ENCODE assay signal across 14 cellular contexts in genomic region chr7:106062521-106062931, GRCh38.
DNase-seq lines count a peak whose midpoint lies in the region; TF ChIP-seq lines count a peak whose summit lies in the region.
"Had no signal": no experiment of that assay in that cellular context is flagged by ENCODE, and none has a peak within 500 bp of the region (broad histone marks: within the 10 kb centered on the region; RNA-seq: fewer than 3 reads in every experiment).

No MANE protein-coding gene starts in this region.

- peak overlapping the region; percentile 52 for H3K4me2 ChIP-seq in SU-DHL-6 (ENCODE audit: low read depth, low read length, poor library complexity, severe bottlenecking)

- H3K36me3 ChIP-seq in SU-DHL-6 (ENCODE audit: low read length) (peaks cover 5% of the 10 kb centered on the region; the same call in 1 of the 2 replicates), stomach smooth muscle (ENCODE audit: control insufficient read depth in 2 of 2, insufficient read depth in 2 of 2, low read length in 2 of 2) (no peaks in the 10 kb centered on the region)
- H3K36me3 ChIP-seq: cardiac muscle cell, left ventricle myocardium inferior, SJSA1, tibial nerve had no signal

- CTCF ChIA-PET in activated naive CD4-positive, alpha-beta T cell treated with anti-CD3 and anti-CD28 coated beads, Interleukin-2, amount 10 ng/mL, durations not matched to agents 7 days and 5 days (lab: Charles Lee), result interaction anchor here (1.9 kb wide), 1 partner anchor 12 kb away, joined by 4 read pairs; no protein-coding TSS in a partner anchor

- no peak for TF ChIP-seq CTCF in SU-DHL-6 (IDR thresholded peaks at IDR 0.05; ENCODE audit: insufficient read depth, low read length, poor library complexity, severe bottlenecking)

- H3K27me3 ChIP-seq in SU-DHL-6 (ENCODE audit: low read length) (no peaks in the 10 kb centered on the region), stomach smooth muscle (ENCODE audit: control insufficient read depth in 1 of 2, insufficient read depth in 2 of 2, low read length in 2 of 2) (no peaks in the 10 kb centered on the region)
- H3K27me3 ChIP-seq: cardiac muscle cell, SJSA1, tibial nerve had no signal

- H3K27me3 Mint-ChIP-seq in activated naive CD4-positive, alpha-beta T cell treated with anti-CD3 and anti-CD28 coated beads, Interleukin-2, amount 10 ng/mL, durations not matched to agents 7 days and 5 days, result no peaks in the 10 kb centered on the region

- no peak overlapping the region for H3K27ac Mint-ChIP-seq in activated naive CD4-positive, alpha-beta T cell treated with anti-CD3 and anti-CD28 coated beads, Interleukin-2, amount 10 ng/mL, durations not matched to agents 7 days and 5 days

- no peaks in the 10 kb centered on the region for H3K9me3 Mint-ChIP-seq in activated naive CD4-positive, alpha-beta T cell treated with anti-CD3 and anti-CD28 coated beads, Interleukin-2, amount 10 ng/mL, durations not matched to agents 7 days and 5 days

- no peaks in the 10 kb centered on the region for H3K36me3 Mint-ChIP-seq in activated naive CD4-positive, alpha-beta T cell treated with anti-CD3 and anti-CD28 coated beads, Interleukin-2, amount 10 ng/mL, durations not matched to agents 7 days and 5 days

- H3K4me1 ChIP-seq in stomach smooth muscle (ENCODE audit: control insufficient read depth, insufficient read depth, low read length), result peaks cover 74% of the 10 kb centered on the region

- DNase-seq in activated naive CD4-positive, alpha-beta T cell treated with anti-CD3 and anti-CD28 coated beads, Interleukin-2, amount 10 ng/mL, durations not matched to agents 7 days and 5 days, result peak; percentile 16
- no peak for DNase-seq in activated naive CD4-positive, alpha-beta T cell treated with Interleukin-2 at 50 U/mL for 16 hours
- DNase-seq in germinal center (ENCODE audit: low spot score) (peak; percentile 54), middle frontal gyrus (ENCODE audit: extremely low spot score, low spot score) (no peak), NCI-H510A (lab: John Stamatoyannopoulos, UW) (no peak)
- no peak for DNase-seq in stimulated activated CD4-positive, alpha-beta T cell treated with anti-CD3 and anti-CD28 coated beads, Interleukin-4, amount 100 ng/mL, for 1 hour
- DNase-seq: effector CD8-positive, alpha-beta T cell; left ventricle myocardium inferior; NCI-H2171 treated with DMSO at 0.1 percent for 48 hours had no signal

- peaks cover 45% of the 10 kb centered on the region for H3K4me1 Mint-ChIP-seq in activated naive CD4-positive, alpha-beta T cell treated with anti-CD3 and anti-CD28 coated beads, Interleukin-2, amount 10 ng/mL, durations not matched to agents 7 days and 5 days

- peaks cover 23% of the 10 kb centered on the region for H3K79me2 ChIP-seq in SU-DHL-6 (ENCODE audit: insufficient read depth, low read length)

- H3K27ac ChIP-seq in SU-DHL-6 (ENCODE audit: low read depth, low read length) (peak overlapping the region; percentile 97), stomach smooth muscle (ENCODE audit: low read length) (peak overlapping the region; percentile 37)
- H3K27ac ChIP-seq: cardiac muscle cell, left ventricle myocardium inferior, SJSA1 had no signal

- no peak overlapping the region for H2AFZ ChIP-seq in SU-DHL-6 (ENCODE audit: low read depth, low read length, severe bottlenecking)

- H3K4me3 ChIP-seq in SU-DHL-6 (ENCODE audit: insufficient read depth, low read length, poor library complexity, severe bottlenecking) (peak overlapping the region; percentile 3), stomach smooth muscle (ENCODE audit: low read length in 2 of 2) (no peak overlapping the region)
- H3K4me3 ChIP-seq: cardiac muscle cell, left ventricle myocardium inferior, SJSA1, tibial nerve had no signal

- no peaks in the 10 kb centered on the region for H3K9me2 ChIP-seq in SU-DHL-6 (replicated peaks; ENCODE audit: insufficient read depth, low read length)

- peaks cover 81% of the 10 kb centered on the region for H3F3A ChIP-seq in SU-DHL-6 (ENCODE audit: insufficient read depth)

- H3K9me3 ChIP-seq in SU-DHL-6 (ENCODE audit: insufficient read depth, low read length) (0 out of 2 replicates have a peak, but pooled peaks cover 7% of the 10 kb centered on the region), stomach smooth muscle (ENCODE audit: control insufficient read depth in 2 of 2, low read length in 2 of 2) (no peaks in the 10 kb centered on the region)
- H3K9me3 ChIP-seq: left ventricle myocardium inferior, SJSA1, tibial nerve had no signal

- no peaks in the 10 kb centered on the region for H4K20me1 ChIP-seq in SU-DHL-6 (ENCODE audit: low read depth, low read length)

- H3K9ac ChIP-seq in SU-DHL-6 (ENCODE audit: low read length) (peak overlapping the region; percentile 62), stomach smooth muscle (ENCODE audit: low read length in 2 of 2) (no peak overlapping the region)

- H3K4me3 Mint-ChIP-seq in activated naive CD4-positive, alpha-beta T cell treated with anti-CD3 and anti-CD28 coated beads, Interleukin-2, amount 10 ng/mL, durations not matched to agents 7 days and 5 days, result no peak overlapping the region

Comparison
In these comparisons a context has a peak if more than half of its experiments do, and no peak if none do; other contexts are left out.
1. DNase-seq: peak in activated naive CD4-positive, alpha-beta T cell treated with anti-CD3 and anti-CD28 coated beads, Interleukin-2, amount 10 ng/mL, durations not matched to agents 7 days and 5 days (single experiment) and germinal center (single experiment); none in activated naive CD4-positive, alpha-beta T cell treated with Interleukin-2 at 50 U/mL for 16 hours (single experiment), middle frontal gyrus (single experiment), NCI-H510A (single experiment) and stimulated activated CD4-positive, alpha-beta T cell treated with anti-CD3 and anti-CD28 coated beads, Interleukin-4, amount 100 ng/mL, for 1 hour (single experiment).